12 cellular contexts compared by ENCODE assay signal in genomic region chr17:49214665-49215360, GRCh38. TPM values are rescaled to one million over a fixed set of nuclear protein-coding genes. Genes with fewer than 3 reads are reported as not detected.
A peak's percentile ranks its signal among the peaks of the same experiment; 100 is the strongest.
DNase-seq lines count a peak whose midpoint lies in the region; ATAC-seq, FAIRE-seq and TF ChIP-seq lines count a peak whose summit lies in the region.
"Had no signal": no experiment of that assay in that cellular context is flagged by ENCODE, and none has a peak within 500 bp of the region (broad histone marks: within the 10 kb centered on the region; RNA-seq: fewer than 3 reads in every experiment).

No MANE protein-coding gene starts in this region.

- H3K4me3 Mint-ChIP-seq in CD8-positive, alpha-beta T cell = peak overlapping the region; percentile 95
- peak overlapping the region; percentile 73 for H3K4me3 Mint-ChIP-seq in activated naive CD8-positive, alpha-beta T cell treated with anti-CD3 and anti-CD28 coated beads, Interleukin-2, amount 50 U/mL, for 24 hours

- H3K27me3 Mint-ChIP-seq in CD8-positive, alpha-beta T cell (ENCODE audit: low read depth) = no peaks in the 10 kb centered on the region
- no peaks in the 10 kb centered on the region for H3K27me3 Mint-ChIP-seq in activated naive CD8-positive, alpha-beta T cell treated with anti-CD3 and anti-CD28 coated beads, Interleukin-2, amount 50 U/mL, for 24 hours

- no peaks in the 10 kb centered on the region for H3K9me3 ChIP-seq in CD8-positive, alpha-beta T cell (ENCODE audit: low read length)
- H3K9me3 ChIP-seq in mucosa of rectum (ENCODE audit: control insufficient read depth in 2 of 2, low read length in 2 of 2) = no peaks in the 10 kb centered on the region

- no peak for DNase-seq in CD8-positive, alpha-beta T cell
- no peak for DNase-seq in GM12891 (ENCODE audit: insufficient read length, low spot score)
- DNase-seq in activated naive CD8-positive, alpha-beta T cell treated with anti-CD3 and anti-CD28 coated beads, Interleukin-2, amount 50 U/mL, for 24 hours = peak; percentile 35
- no peak for DNase-seq in NCI-H510A (lab: John Stamatoyannopoulos, UW)
- DNase-seq in stimulated activated naive CD4-positive, alpha-beta T cell treated with Interleukin-2 at 50 U/mL for 16 hours (lab: John Stamatoyannopoulos, UW) = no peak
- no peak for DNase-seq in NCI-H1048 (lab: John Stamatoyannopoulos, UW)
- DNase-seq in GF-D8 (lab: John Stamatoyannopoulos, UW) = no peak
- DNase-seq: NCI-H1092 had no signal

- H3K27ac ChIP-seq in CD8-positive, alpha-beta T cell (ENCODE audit: low read depth, low read length) = peak overlapping the region; percentile 9
- peak overlapping the region; percentile 2 to 19 for H3K27ac ChIP-seq in mucosa of rectum (ENCODE audit: low read depth in 2 of 2, low read length in 2 of 2)
- H3K27ac ChIP-seq: epithelial cell of prostate had no signal

- intact Hi-C loops in CD8-positive, alpha-beta T cell (cut with DNase I, micrococcal nuclease) = loop anchor here (5.0 to 10.0 kb wide), 2 partner anchors 147 to 320 kb away; partner anchors contain the start of genes ZNF652 (in 2 of the 2) and ATP5MC1 (in 1 of the 2)

- no peak overlapping the region for H3K9ac ChIP-seq in mucosa of rectum (ENCODE audit: low read depth in 1 of 2, low read length in 2 of 2)

- peaks cover 91% of the 10 kb centered on the region for H3K4me1 ChIP-seq in CD8-positive, alpha-beta T cell (ENCODE audit: insufficient read depth, low read length)
- peaks cover 19 to 23% of the 10 kb centered on the region in 2 donors for H3K4me1 ChIP-seq in mucosa of rectum (ENCODE audit: control insufficient read depth in 2 of 2, insufficient read depth in 2 of 2, low read length in 2 of 2)

- H3K9me3 Mint-ChIP-seq in CD8-positive, alpha-beta T cell = no peaks in the 10 kb centered on the region
- H3K9me3 Mint-ChIP-seq in activated naive CD8-positive, alpha-beta T cell treated with anti-CD3 and anti-CD28 coated beads, Interleukin-2, amount 50 U/mL, for 24 hours = no peaks in the 10 kb centered on the region

- H3K4me1 Mint-ChIP-seq in CD8-positive, alpha-beta T cell (ENCODE audit: low read depth) = peaks cover 83% of the 10 kb centered on the region
- H3K4me1 Mint-ChIP-seq in activated naive CD8-positive, alpha-beta T cell treated with anti-CD3 and anti-CD28 coated beads, Interleukin-2, amount 50 U/mL, for 24 hours = peaks cover 86% of the 10 kb centered on the region

- no peak for ATAC-seq in CD8-positive, alpha-beta T cell
- no peak for ATAC-seq in activated naive CD8-positive, alpha-beta T cell treated with anti-CD3 and anti-CD28 coated beads, Interleukin-2, amount 50 U/mL, for 24 hours

- no peaks in the 10 kb centered on the region for H3K27me3 ChIP-seq in CD8-positive, alpha-beta T cell (ENCODE audit: insufficient read depth, low read length)
- no peaks in the 10 kb centered on the region for H3K27me3 ChIP-seq in mucosa of rectum (ENCODE audit: control insufficient read depth in 2 of 2, insufficient read depth in 2 of 2, low read length in 2 of 2)

- peak; percentile 54 for FAIRE-seq in GM12891 (lab: Jason Lieb, UNC)
- FAIRE-seq: TTC549 had no signal

- peaks cover 24% of the 10 kb centered on the region for H3K36me3 Mint-ChIP-seq in CD8-positive, alpha-beta T cell
- peaks cover 37% of the 10 kb centered on the region for H3K36me3 Mint-ChIP-seq in activated naive CD8-positive, alpha-beta T cell treated with anti-CD3 and anti-CD28 coated beads, Interleukin-2, amount 50 U/mL, for 24 hours (ENCODE audit: low read depth)

- CTCF ChIA-PET in CD8-positive, alpha-beta T cell (lab: Charles Lee) = interaction anchor here (1.7 to 13.8 kb wide), 4 partner anchors 13 to 34 kb away, joined by 6 to 179 read pairs (median 11); partner anchors contain the start of gene PHOSPHO1

- H3K4me3 ChIP-seq in CD8-positive, alpha-beta T cell (ENCODE audit: low read depth, low read length) = no peak overlapping the region
- H3K4me3 ChIP-seq in mucosa of rectum (ENCODE audit: low read length in 2 of 2) = peak overlapping the region in 1 of 2 donors; percentile 22

- no peak for TF ChIP-seq CTCF in CD8-positive, alpha-beta T cell (IDR thresholded peaks at IDR 0.05)

- TF ChIP-seq POLR2A in GM12891 (IDR thresholded peaks at IDR 0.05; ENCODE audit: low read depth, low read length) = no peak

- H3K36me3 ChIP-seq in CD8-positive, alpha-beta T cell (ENCODE audit: insufficient read depth, low read length) = peaks cover 1% of the 10 kb centered on the region
- H3K36me3 ChIP-seq in mucosa of rectum (ENCODE audit: control insufficient read depth in 2 of 2, insufficient read depth in 2 of 2, low read length in 2 of 2) = no peaks in the 10 kb centered on the region

- POLR2A ChIA-PET in CD8-positive, alpha-beta T cell (lab: Charles Lee) = interaction anchor here (0.7 to 10.0 kb wide), 5 partner anchors 10 to 34 kb away, joined by 3 to 99 read pairs (median 4); no protein-coding TSS in a partner anchor

- H3K27ac Mint-ChIP-seq in CD8-positive, alpha-beta T cell = peak overlapping the region; percentile 96
- H3K27ac Mint-ChIP-seq in activated naive CD8-positive, alpha-beta T cell treated with anti-CD3 and anti-CD28 coated beads, Interleukin-2, amount 50 U/mL, for 24 hours = peak overlapping the region; percentile 87
- H3K27ac Mint-ChIP-seq: progenitor cell of endocrine pancreas had no signal

TF ChIP-seq in GM12891, 5 proteins besides CTCF, POLR2A, EP300 and RAD21:
- TF ChIP-seq POU2F2 (IDR thresholded peaks at IDR 0.05; ENCODE audit: low read depth, low read length) (no peak), POLR2AphosphoS5 (IDR thresholded peaks at IDR 0.05; ENCODE audit: low read depth, low read length) (no peak), SPI1 (IDR thresholded peaks at IDR 0.05; ENCODE audit: low read depth, low read length) (no peak), PAX5 (IDR thresholded peaks at IDR 0.05; ENCODE audit: insufficient read depth, low read length, severe bottlenecking) (no peak), TAF1 (IDR thresholded peaks at IDR 0.05; ENCODE audit: low read depth, low read length) (no peak)

RNA-seq across cellular contexts. Expression of gene ABI3, which starts 4.3 kb away (rescaled TPM):
- total RNA-seq in CD8-positive, alpha-beta T cell = 10 to 100 TPM; 12.8 to 13.6 TPM
- polyA plus RNA-seq in GM12891 (2012; ENCODE audit: low read depth, missing spikeins) = 34.6 TPM
- total RNA-seq: progenitor cell of endocrine pancreas had no signal

RNA-seq across cellular contexts. Expression of gene GNGT2, which starts 4.4 kb away (rescaled TPM):
- total RNA-seq in CD8-positive, alpha-beta T cell = 1 to 10 TPM; 3.7 to 4.1 TPM
- polyA plus RNA-seq in GM12891 (2012; ENCODE audit: low read depth, missing spikeins) = 36.5 TPM
- total RNA-seq: progenitor cell of endocrine pancreas had no signal

RNA-seq across cellular contexts. Expression of gene PHOSPHO1, which starts 15.8 kb away (rescaled TPM):
- total RNA-seq in CD8-positive, alpha-beta T cell = not detected
- 1.0 TPM for polyA plus RNA-seq in GM12891 (2012; ENCODE audit: low read depth, missing spikeins)
- total RNA-seq: progenitor cell of endocrine pancreas had no signal
